5 cellular contexts compared by ENCODE assay signal in genomic region chr12:72642726-72643125, GRCh38.
"Had no signal": no experiment of that assay in that cellular context is flagged by ENCODE, and none has a peak within 500 bp of the region (broad histone marks: within the 10 kb centered on the region; RNA-seq: fewer than 3 reads in every experiment).

No MANE protein-coding gene starts in this region.

- H3K4me2 ChIP-seq: GM23338 had no signal

- ATAC-seq: GM23338, K562 had no signal

- H2AFZ ChIP-seq: GM23338 had no signal

- H3K4me3 ChIP-seq: GM23338, K562 had no signal

- DNase-seq: H9, HCEC 1CT, IMR-90 had no signal
